Comparison of ENCODE assay signal across 9 cellular contexts in genomic region chr17:65785109-65785508, GRCh38.
A peak's percentile ranks its signal among the peaks of the same experiment; 100 is the strongest.
DNase-seq lines count a peak whose midpoint lies in the region; ATAC-seq and TF ChIP-seq lines count a peak whose summit lies in the region.
"Had no signal": no experiment of that assay in that cellular context is flagged by ENCODE, and none has a peak within 500 bp of the region (broad histone marks: within the 10 kb centered on the region; RNA-seq: fewer than 3 reads in every experiment).

No MANE protein-coding gene starts in this region.

- peak overlapping the region; percentile 87 for H3K27ac Mint-ChIP-seq in osteocyte (ENCODE audit: unreplicated experiment)
- H3K27ac Mint-ChIP-seq in T-cell, result no peak overlapping the region

- no peak overlapping the region for H3K27ac ChIP-seq in RWPE1
- H3K27ac ChIP-seq in fibroblast of lung (ENCODE audit: insufficient read depth, low read length), result no peak overlapping the region

- H3K9ac ChIP-seq in fibroblast of lung (ENCODE audit: insufficient read depth, low read length), result no peak overlapping the region

- peaks cover 43% of the 10 kb centered on the region for H3K4me1 Mint-ChIP-seq in osteocyte (ENCODE audit: unreplicated experiment)
- H3K4me1 Mint-ChIP-seq in T-cell, result no peaks in the 10 kb centered on the region

- H3K36me3 ChIP-seq in fibroblast of lung (ENCODE audit: control insufficient read depth, insufficient read depth, low read length), result no peaks in the 10 kb centered on the region

- peaks cover 15% of the 10 kb centered on the region for H3K9me3 Mint-ChIP-seq in osteocyte (ENCODE audit: unreplicated experiment)
- peaks cover 0 to 6% (median 0%) of the 10 kb centered on the region in 3 donors for H3K9me3 Mint-ChIP-seq in T-cell

- H3K27me3 ChIP-seq in fibroblast of lung (ENCODE audit: control insufficient read depth, insufficient read depth, low read length), result no peaks in the 10 kb centered on the region

- DNase-seq in Caki2 (ENCODE audit: low read depth) (peak; percentile 81), RWPE1 (ENCODE audit: low spot score) (peak; percentile 15), fibroblast of lung (ENCODE audit: low read depth in 2 of 2) (peak; percentile 96 to 99), osteocyte (ENCODE audit: extremely low spot score, unreplicated experiment) (no peak), NCI-H1092 treated with DMSO at 0.1 percent for 48 hours (lab: John Stamatoyannopoulos, UW) (no peak), T-cell (no peak)
- DNase-seq: caudate nucleus had no signal

- in situ Hi-C loops in Caki2 (cut with HindIII; ENCODE audit: low pct_unique_long_range_greater_than_20kb, low sequenced_read_pairs), result no loop called here

- H3K36me3 Mint-ChIP-seq in osteocyte (ENCODE audit: unreplicated experiment) (peaks cover 12% of the 10 kb centered on the region), T-cell (no peaks in the 10 kb centered on the region)

- H3K4me3 Mint-ChIP-seq in osteocyte (ENCODE audit: unreplicated experiment), result peak overlapping the region; percentile 0
- no peak overlapping the region for H3K4me3 Mint-ChIP-seq in T-cell

- H4K20me1 ChIP-seq in fibroblast of lung (ENCODE audit: control insufficient read depth, extremely low read depth, insufficient read depth, low read length), result no peaks in the 10 kb centered on the region

- CTCF ChIA-PET in RWPE1 (lab: Yijun Ruan, JAX) (interaction anchor here (0.6 kb wide), 1 partner anchor 964 kb away, joined by 4 read pairs; no protein-coding TSS in a partner anchor), T-cell (lab: Charles Lee) (no interaction called here)

- POLR2A ChIA-PET in RWPE1 (lab: Yijun Ruan, JAX; ENCODE audit: low non-redundant PET) (no interaction called here), T-cell (lab: Charles Lee) (no interaction called here)

- no peak for TF ChIP-seq CTCF in RWPE1 (conservative IDR thresholded peaks at IDR 0.05; ENCODE audit: low read depth)
- TF ChIP-seq CTCF in fibroblast of lung (conservative IDR thresholded peaks at IDR 0.05 in 1 of 2, IDR thresholded peaks at IDR 0.05 in 1 of 2; ENCODE audit: low read depth in 1 of 2, low read length in 2 of 2), result no peak
- no peak for TF ChIP-seq CTCF in osteocyte (IDR thresholded peaks at IDR 0.05)

- no peak overlapping the region for H3K4me3 ChIP-seq in fibroblast of lung (replicated peaks in 1 of 4; ENCODE audit: control extremely low read depth in 1 of 4, insufficient read depth in 1 of 4, low read depth in 3 of 4, low read length in 4 of 4)

- no peaks in the 10 kb centered on the region for H3K9me3 ChIP-seq in fibroblast of lung (ENCODE audit: control insufficient read depth, insufficient read depth, low read depth, low read length)

- H2AFZ ChIP-seq in fibroblast of lung (ENCODE audit: low read length), result no peak overlapping the region

- H3K4me1 ChIP-seq in fibroblast of lung (ENCODE audit: control insufficient read depth, extremely low read depth, insufficient read depth, low read length), result peaks cover 23% of the 10 kb centered on the region

- no peak overlapping the region for H3K4me2 ChIP-seq in fibroblast of lung (ENCODE audit: extremely low read depth, insufficient read depth, low read length)

- H3K79me2 ChIP-seq in fibroblast of lung (ENCODE audit: control insufficient read depth, insufficient read depth, low read length), result no peaks in the 10 kb centered on the region

- H3K27me3 Mint-ChIP-seq in osteocyte (ENCODE audit: unreplicated experiment), result no peaks in the 10 kb centered on the region
- H3K27me3 Mint-ChIP-seq in T-cell, result peaks cover 2 to 8% of the 10 kb centered on the region in 2 donors

- ATAC-seq in GM21447 (IDR thresholded peaks at IDR 0.05; ENCODE audit: unreplicated experiment) (no peak), GM18870 (IDR thresholded peaks at IDR 0.05; ENCODE audit: unreplicated experiment) (no peak), T-cell (replicated peaks in 1 of 4) (no peak)

Comparison
In these comparisons a context has a peak if more than half of its experiments do, and no peak if none do; other contexts are left out.
1. DNase-seq: peak in Caki2 (single experiment), RWPE1 (single experiment) and fibroblast of lung (2 of 2); none in osteocyte (single experiment), NCI-H1092 treated with DMSO at 0.1 percent for 48 hours (single experiment) and T-cell (0 of 34).